7 cellular contexts compared by ENCODE assay signal in genomic region chr17:43799047-43799446, GRCh38. TPM values are rescaled to one million over a fixed set of nuclear protein-coding genes. Genes with fewer than 3 reads are reported as not detected.
"Had no signal": no experiment of that assay in that cellular context is flagged by ENCODE, and none has a peak within 500 bp of the region (broad histone marks: within the 10 kb centered on the region; RNA-seq: fewer than 3 reads in every experiment).

No MANE protein-coding gene starts in this region.

- DNase-seq: GM23248, H9, HCEC 1CT, IMR-90 had no signal

- H3K4me3 Mint-ChIP-seq: H9 had no signal

- ATAC-seq: K562 had no signal

- H3K27ac ChIP-seq: GM23248 had no signal

- H3K9ac ChIP-seq: GM23248 had no signal

- H3K27ac Mint-ChIP-seq: H9 had no signal

- H3K4me3 ChIP-seq: GM23248, K562 had no signal

RNA-seq across cellular contexts. Expression of gene CFAP97D1, which starts 18.8 kb away (rescaled TPM):
- total RNA-seq: GM23248, H9, K562 had no signal
- polyA plus RNA-seq: GM23248, IMR-90, K562 had no signal

RNA-seq across cellular contexts. Expression of gene SOST, which starts 40.5 kb away (rescaled TPM):
- total RNA-seq: GM23248, H1, H9, HT-29, IMR-90, K562 had no signal
- polyA plus RNA-seq: GM23248, IMR-90, K562 had no signal

RNA-seq across cellular contexts. Expression of gene CD300LG, which starts 47.9 kb away (rescaled TPM):
- total RNA-seq: GM23248, H1, H9, HT-29, IMR-90, K562 had no signal
- polyA plus RNA-seq: GM23248, IMR-90, K562 had no signal
